13 cellular contexts compared by ENCODE assay signal in the genomic region with DNA sequence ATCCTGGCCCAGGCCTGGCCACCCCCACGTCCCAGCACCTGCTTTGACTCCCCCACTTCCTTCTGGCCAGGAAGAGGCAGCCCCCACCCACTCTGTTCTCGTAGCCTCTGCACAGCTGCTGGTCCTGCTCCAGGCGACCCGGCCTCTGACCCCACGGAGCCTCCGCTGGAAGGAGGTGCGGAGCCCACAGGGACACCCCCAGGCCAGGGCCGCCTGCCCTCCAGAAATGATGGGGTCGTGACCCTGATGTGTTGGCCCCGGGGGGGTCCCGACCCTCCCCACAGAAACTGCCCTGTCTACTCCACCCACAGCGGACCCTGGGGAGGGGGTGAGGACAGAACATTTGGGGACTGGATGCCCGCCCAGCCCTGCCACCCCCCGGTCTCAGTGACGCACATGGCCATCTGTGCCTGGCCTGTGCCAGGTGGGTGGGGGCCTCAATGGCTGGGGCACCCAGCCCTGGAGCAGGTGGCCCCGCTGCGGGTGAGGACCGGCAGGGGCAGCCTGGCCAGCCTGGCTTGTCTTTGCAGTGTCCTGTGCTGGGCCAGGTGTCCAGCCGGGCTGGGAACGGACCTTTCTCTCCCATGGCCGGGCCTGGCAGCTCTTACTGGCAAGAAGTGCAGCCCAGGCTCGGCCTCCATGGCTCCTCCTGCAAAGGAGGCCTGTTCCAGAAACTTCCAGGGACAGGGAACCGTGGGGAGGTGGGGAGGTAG.
DNase-seq lines count a peak whose midpoint lies in the region; ATAC-seq, FAIRE-seq and TF ChIP-seq lines count a peak whose summit lies in the region.
"Had no signal": no experiment of that assay in that cellular context is flagged by ENCODE, and none has a peak within 500 bp of the region (broad histone marks: within the 10 kb centered on the region; RNA-seq: fewer than 3 reads in every experiment).

No MANE protein-coding gene starts in this region.

- peaks cover 8% of the 10 kb centered on the region for H3K4me1 Mint-ChIP-seq in WTC11
- peaks cover 46% of the 10 kb centered on the region for H3K4me1 Mint-ChIP-seq in stimulated activated memory B cell treated with anti-CD40 and anti-IgM and Interleukin-4, amounts not matched to agents 10 μg/mL and 1 μg/mL and 100 μg/mL, for 72 hours

- H3K4me2 ChIP-seq in GM23248 (ENCODE audit: unreplicated experiment) (no peak overlapping the region), HepG2 (ENCODE audit: low read depth, low read length) (peak overlapping the region; percentile 79)

- H3K9me2 ChIP-seq in GM23248 (ENCODE audit: insufficient read depth), result no peaks in the 10 kb centered on the region

- H2AFZ ChIP-seq in GM23248, result no peak overlapping the region
- no peak overlapping the region for H2AFZ ChIP-seq in HepG2 (ENCODE audit: low read length)

- peak overlapping the region; percentile 20; the same call in 1 of the 2 replicates for H3K9ac ChIP-seq in GM23248
- H3K9ac ChIP-seq in HepG2 (ENCODE audit: insufficient read depth, low read depth, low read length), result peak overlapping the region; percentile 56; the same call in 1 of the 2 replicates

- FAIRE-seq in HepG2 (lab: Jason Lieb, UNC), result no peak
- FAIRE-seq: urothelium cell line had no signal

- H3K79me2 ChIP-seq in GM23248 (ENCODE audit: insufficient read depth) (peaks cover 27% of the 10 kb centered on the region), HepG2 (ENCODE audit: insufficient read depth, low read length) (no peaks in the 10 kb centered on the region)

- H3K9me3 Mint-ChIP-seq in WTC11, result no peaks in the 10 kb centered on the region
- H3K9me3 Mint-ChIP-seq in stimulated activated memory B cell treated with anti-CD40 and anti-IgM and Interleukin-4, amounts not matched to agents 10 μg/mL and 1 μg/mL and 100 μg/mL, for 72 hours, result no peaks in the 10 kb centered on the region

- POLR2A ChIA-PET in WTC11 (lab: Charles Lee), result interaction anchor here (1.5 kb wide), 1 partner anchor 83 kb away, joined by 3 read pairs; no protein-coding TSS in a partner anchor
- POLR2A ChIA-PET in HepG2 (lab: Yijun Ruan, JAX), result interaction anchor here (0.6 to 1.9 kb wide), 4 partner anchors 62 to 90 kb away, joined by 3 to 6 read pairs (median 4); no protein-coding TSS in a partner anchor

- TF ChIP-seq POLR2A in HepG2 (IDR thresholded peaks at IDR 0.05; ENCODE audit: insufficient read depth in 1 of 2, low read depth in 2 of 2, low read length in 2 of 2), result no peak

- H3K27me3 ChIP-seq in GM23248 (replicated peaks; ENCODE audit: insufficient read depth) (no peaks in the 10 kb centered on the region), HepG2 (ENCODE audit: control insufficient read depth in 1 of 2, insufficient read depth in 2 of 2, low read length in 2 of 2) (peaks cover 0 to 15% of the 10 kb centered on the region in 2 experiments; a peak in 2 of 5 replicates)
- H3K27me3 ChIP-seq: MG63 had no signal

- peaks cover 10% of the 10 kb centered on the region for H3K36me3 Mint-ChIP-seq in WTC11
- peaks cover 14% of the 10 kb centered on the region for H3K36me3 Mint-ChIP-seq in stimulated activated memory B cell treated with anti-CD40 and anti-IgM and Interleukin-4, amounts not matched to agents 10 μg/mL and 1 μg/mL and 100 μg/mL, for 72 hours

- H3K27me3 Mint-ChIP-seq in WTC11 (ENCODE audit: low read depth), result no peaks in the 10 kb centered on the region; the same call in 1 of the 2 replicates
- H3K27me3 Mint-ChIP-seq in stimulated activated memory B cell treated with anti-CD40 and anti-IgM and Interleukin-4, amounts not matched to agents 10 μg/mL and 1 μg/mL and 100 μg/mL, for 72 hours, result no peaks in the 10 kb centered on the region
- H3K27me3 Mint-ChIP-seq: activated naive CD8-positive, alpha-beta T cell had no signal

- no peak overlapping the region for H3K4me3 Mint-ChIP-seq in WTC11
- H3K4me3 Mint-ChIP-seq in stimulated activated memory B cell treated with anti-CD40 and anti-IgM and Interleukin-4, amounts not matched to agents 10 μg/mL and 1 μg/mL and 100 μg/mL, for 72 hours, result peak overlapping the region; percentile 15

- TF ChIP-seq EP300 in HepG2 (IDR thresholded peaks at IDR 0.05; ENCODE audit: low read depth in 2 of 2, low read length in 2 of 2) (no peak), HepG2 (CRISPR knock-in tag; IDR thresholded peaks at IDR 0.05; ENCODE audit: borderline replicate concordance) (no peak)

- no TSS peak for BruUV-seq in HepG2 (replicated peaks; lab: Mats Ljungman, UMichigan)

- intact Hi-C loops in HepG2 (cut with micrococcal nuclease; ENCODE audit: unreplicated experiment), result loop anchor here (5.0 kb wide), 1 partner anchor 70 kb away; no protein-coding TSS in a partner anchor

- CTCF ChIA-PET in WTC11 (lab: Charles Lee), result interaction anchor here (0.9 to 8.7 kb wide), 8 partner anchors 14 to 117 kb away, joined by 3 to 98 read pairs (median 6); a partner anchor contains a TSS
- CTCF ChIA-PET in HepG2 (lab: Yijun Ruan, JAX; ENCODE audit: low intra/inter-chr PET ratio, low total read pairs), result no interaction called here

- H3K27ac ChIP-seq in GM23248 (no peak overlapping the region), HepG2 (ENCODE audit: extremely low read length, insufficient read depth, low read length) (no peak overlapping the region)

- peak; percentile 51 for DNase-seq in GM23248
- DNase-seq in WTC11 (ENCODE audit: low spot score), result no peak
- no peak for DNase-seq in HepG2 (ENCODE audit: low spot score)
- no peak for DNase-seq in COLO829 (ENCODE audit: low spot score)
- no peak for DNase-seq in stimulated activated CD4-positive, alpha-beta T cell treated with anti-CD3 and anti-CD28 coated beads, Interleukin-4, amount 100 ng/mL, for 1 hour
- DNase-seq in occipital lobe (lab: John Stamatoyannopoulos, UW), result no peak
- DNase-seq: EL; MG63; stimulated activated CD4-positive, alpha-beta T cell treated with anti-CD3 and anti-CD28 coated beads, Interleukin-15, amount 100 ng/mL, for 24 hours had no signal

- in situ Hi-C loops in GM23248 (cut with MboI), result no loop called here
- in situ Hi-C loops in HepG2 (cut with HindIII; ENCODE audit: extremely low pct_ligation_motif_present, low pct_unique_long_range_greater_than_20kb), result loop anchor here (5.0 kb wide), 1 partner anchor 120 kb away; a partner anchor contains a TSS

- H3K36me3 ChIP-seq in GM23248 (ENCODE audit: low read depth) (peaks cover 8% of the 10 kb centered on the region), HepG2 (replicated peaks in 1 of 2; ENCODE audit: control insufficient read depth in 1 of 2, insufficient read depth in 2 of 2, low read length in 2 of 2) (peaks cover 2 to 8% of the 10 kb centered on the region in 2 experiments; a peak in 3 of 5 replicates)

- no peak for TF ChIP-seq RAD21 in HepG2 (CRISPR knock-in tag; IDR thresholded peaks at IDR 0.05)

- peaks cover 3% of the 10 kb centered on the region for H3K4me1 ChIP-seq in GM23248 (ENCODE audit: insufficient read depth)
- peaks cover 80% of the 10 kb centered on the region for H3K4me1 ChIP-seq in HepG2 (ENCODE audit: insufficient read depth, low read length)

- ATAC-seq in WTC11 (no peak), HepG2 (peak; percentile 8), HG03571 (IDR thresholded peaks at IDR 0.05; ENCODE audit: unreplicated experiment) (no peak)
- peak; percentile 2 for ATAC-seq in stimulated activated memory B cell treated with anti-CD40 and anti-IgM and Interleukin-4, amounts not matched to agents 10 μg/mL and 1 μg/mL and 100 μg/mL, for 72 hours

- H3K9me3 ChIP-seq in GM23248 (ENCODE audit: low read depth) (no peaks in the 10 kb centered on the region), HepG2 (ENCODE audit: low read length) (no peaks in the 10 kb centered on the region)
- H3K9me3 ChIP-seq: MG63 had no signal

- H3K4me3 ChIP-seq in GM23248, result no peak overlapping the region
- H3K4me3 ChIP-seq in HepG2 (replicated peaks in 1 of 3; ENCODE audit: insufficient read depth in 1 of 3, low read depth in 2 of 3, low read length in 3 of 3), result peak overlapping the region in 1 of 3 experiments; percentile 75; a peak in 2 of 6 replicates
- H3K4me3 ChIP-seq: MG63 had no signal

- H3K27ac Mint-ChIP-seq in WTC11, result no peak overlapping the region
- peak overlapping the region; percentile 69 for H3K27ac Mint-ChIP-seq in stimulated activated memory B cell treated with anti-CD40 and anti-IgM and Interleukin-4, amounts not matched to agents 10 μg/mL and 1 μg/mL and 100 μg/mL, for 72 hours
- H3K27ac Mint-ChIP-seq: activated naive CD8-positive, alpha-beta T cell had no signal

- 40 to 44% methylated on average over 22 of the region's 23 CpGs for WGBS in GM23248 (ENCODE audit: low coverage in 1 of 2, low lambda C conversion rate in 2 of 2, missing lambda C conversion rate in 2 of 2), 2 experiments
- WGBS in HepG2 (ENCODE audit: low lambda C conversion rate), result 14% methylated on average over 1 of the region's 23 CpGs

- H4K20me1 ChIP-seq in GM23248 (ENCODE audit: insufficient read depth), result no peaks in the 10 kb centered on the region
- no peaks in the 10 kb centered on the region for H4K20me1 ChIP-seq in HepG2 (ENCODE audit: insufficient read depth, low read length)

- peaks cover 12% of the 10 kb centered on the region; the same call in 1 of the 2 replicates for H3F3A ChIP-seq in GM23248 (ENCODE audit: insufficient read depth)

- no peak for TF ChIP-seq CTCF in WTC11 (IDR thresholded peaks at IDR 0.05)
- TF ChIP-seq CTCF in HepG2 (CRISPR knock-in tag; IDR thresholded peaks at IDR 0.05), result no peak

TF ChIP-seq in WTC11, 78 proteins besides CTCF, POLR2A, EP300 and RAD21 (continues in another document):
- TF ChIP-seq, protein P1, sequence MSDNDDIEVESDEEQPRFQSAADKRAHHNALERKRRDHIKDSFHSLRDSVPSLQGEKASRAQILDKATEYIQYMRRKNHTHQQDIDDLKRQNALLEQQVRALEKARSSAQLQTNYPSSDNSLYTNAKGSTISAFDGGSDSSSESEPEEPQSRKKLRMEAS (CRISPR knock-in tag; IDR thresholded peaks at IDR 0.05), result 0 out of 2 replicates have a peak, but pooled peaks have one; percentile 8

TF ChIP-seq in HepG2, 621 proteins besides CTCF, POLR2A, EP300 and RAD21 (continues in another document):
- TF ChIP-seq, protein P2, sequence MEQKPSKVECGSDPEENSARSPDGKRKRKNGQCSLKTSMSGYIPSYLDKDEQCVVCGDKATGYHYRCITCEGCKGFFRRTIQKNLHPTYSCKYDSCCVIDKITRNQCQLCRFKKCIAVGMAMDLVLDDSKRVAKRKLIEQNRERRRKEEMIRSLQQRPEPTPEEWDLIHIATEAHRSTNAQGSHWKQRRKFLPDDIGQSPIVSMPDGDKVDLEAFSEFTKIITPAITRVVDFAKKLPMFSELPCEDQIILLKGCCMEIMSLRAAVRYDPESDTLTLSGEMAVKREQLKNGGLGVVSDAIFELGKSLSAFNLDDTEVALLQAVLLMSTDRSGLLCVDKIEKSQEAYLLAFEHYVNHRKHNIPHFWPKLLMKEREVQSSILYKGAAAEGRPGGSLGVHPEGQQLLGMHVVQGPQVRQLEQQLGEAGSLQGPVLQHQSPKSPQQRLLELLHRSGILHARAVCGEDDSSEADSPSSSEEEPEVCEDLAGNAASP (CRISPR knock-in tag; IDR thresholded peaks at IDR 0.05; ENCODE audit: borderline replicate concordance), result no peak
- TF ChIP-seq ZFP36L1 (CRISPR knock-in tag; IDR thresholded peaks at IDR 0.05) (no peak), ZSCAN21 (CRISPR knock-in tag; IDR thresholded peaks at IDR 0.05; ENCODE audit: borderline replicate concordance) (peak; percentile 30; the same call in 1 of the 2 replicates)

Comparison
In these comparisons a context has a peak if more than half of its experiments do, and no peak if none do; other contexts are left out.
1. ATAC-seq: peak in HepG2 (single experiment) and stimulated activated memory B cell treated with anti-CD40 and anti-IgM and Interleukin-4, amounts not matched to agents 10 μg/mL and 1 μg/mL and 100 μg/mL, for 72 hours (single experiment); none in WTC11 (single experiment) and HG03571 (single experiment).